Comparison of ENCODE assay signal across 7 cellular contexts in the genomic region with DNA sequence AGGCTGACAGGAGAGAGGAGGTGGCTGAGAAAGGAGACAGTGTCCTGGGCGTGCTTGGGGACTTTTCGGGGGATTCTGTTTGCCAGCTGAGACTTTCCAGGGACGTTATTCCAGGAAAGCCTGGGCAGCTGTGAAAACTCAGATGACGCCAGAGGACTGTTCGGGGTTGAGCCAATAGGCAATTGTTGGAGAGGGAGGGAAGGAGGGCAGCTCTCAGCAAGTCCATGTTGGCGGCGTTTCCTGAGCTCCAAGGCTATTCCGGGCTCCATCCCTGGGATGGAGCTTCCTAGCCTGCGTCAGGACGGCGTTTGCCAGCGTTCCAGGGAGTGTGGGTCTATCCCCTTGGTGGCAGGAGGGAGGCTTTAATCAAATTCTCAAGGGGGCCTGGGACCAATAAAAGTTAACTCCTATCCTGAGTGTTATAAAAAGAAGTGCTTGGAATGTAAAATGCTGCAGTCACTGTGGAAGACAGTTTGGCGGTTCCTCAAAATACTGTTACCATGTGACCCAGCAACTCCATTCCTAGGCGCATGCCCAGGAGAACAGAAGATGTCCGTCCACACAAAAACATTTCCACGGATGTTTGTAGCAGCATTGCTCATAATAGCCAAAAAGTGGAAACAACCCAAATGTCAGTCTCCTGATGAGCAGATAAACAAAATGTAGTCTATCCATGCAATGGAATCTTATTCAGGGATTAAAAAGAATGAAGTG. TPM values are rescaled to one million over a fixed set of nuclear protein-coding genes. Genes with fewer than 3 reads are reported as not detected.
DNase-seq lines count a peak whose midpoint lies in the region; ATAC-seq, FAIRE-seq and TF ChIP-seq lines count a peak whose summit lies in the region.

No MANE protein-coding gene starts in this region.

- H3K36me3 ChIP-seq in lower lobe of right lung = no peaks in the 10 kb centered on the region
- no peaks in the 10 kb centered on the region for H3K36me3 ChIP-seq in thymus (ENCODE audit: control insufficient read depth, insufficient read depth)

- DNase-seq in NCI-H510A treated with DMSO at 0.1 percent for 48 hours (lab: John Stamatoyannopoulos, UW) = peak; percentile 84
- DNase-seq in caudate nucleus (lab: John Stamatoyannopoulos, UW) = peak in 56 of 61 donors; percentile 15 to 86 (median 60)
- peak; percentile 65 for DNase-seq in lower lobe of right lung
- DNase-seq in GM19239 (ENCODE audit: insufficient read length, low spot score) = no peak
- no peak for DNase-seq in HUDEP-2 (lab: John Stamatoyannopoulos, UW; ENCODE audit: unreplicated experiment in 76 of 76)

- H3K27ac ChIP-seq in caudate nucleus (ENCODE audit: low read depth, low read length) (peak overlapping the region; percentile 93), lower lobe of right lung (peak overlapping the region; percentile 77), thymus (ENCODE audit: low read depth) (peak overlapping the region; percentile 80)

- H3K27me3 ChIP-seq in lower lobe of right lung (ENCODE audit: low read depth) = no peaks in the 10 kb centered on the region
- H3K27me3 ChIP-seq in thymus (ENCODE audit: control insufficient read depth, insufficient read depth) = no peaks in the 10 kb centered on the region

- no peaks in the 10 kb centered on the region for H3K9me3 ChIP-seq in lower lobe of right lung
- no peaks in the 10 kb centered on the region for H3K9me3 ChIP-seq in thymus (ENCODE audit: control insufficient read depth)

- H3K4me1 ChIP-seq in lower lobe of right lung (peaks cover 23% of the 10 kb centered on the region), thymus (ENCODE audit: control insufficient read depth, insufficient read depth, low read length) (peaks cover 16% of the 10 kb centered on the region)

- FAIRE-seq in GM19239 (lab: Jason Lieb, UNC) = no peak

- ATAC-seq in GM18907 (IDR thresholded peaks at IDR 0.05; ENCODE audit: unreplicated experiment) (peak; percentile 3), lower lobe of right lung (peak; percentile 65 to 71)

- H3K4me3 ChIP-seq in lower lobe of right lung (peak overlapping the region; percentile 25), thymus (ENCODE audit: low read length) (no peak overlapping the region)

- WGBS in thymus = 78% methylated on average over 16 of the region's 16 CpGs

- intact Hi-C loops in lower lobe of right lung (cut with DNase I) = loop anchor here (10.0 kb wide), 1 partner anchor 194 kb away; the partner anchor contains the start of gene RAB13

- TF ChIP-seq CTCF in lower lobe of right lung (IDR thresholded peaks at IDR 0.05) = no peak

RNA-seq across cellular contexts. Expression of gene SLC27A3, which starts 15.2 kb away (rescaled TPM):
- total RNA-seq in lower lobe of right lung = 99.6 TPM
- 48.5 TPM for polyA plus RNA-seq in thymus

Comparison
In these comparisons a context has a peak if more than half of its experiments do, and no peak if none do; other contexts are left out.
1. DNase-seq: peak in NCI-H510A treated with DMSO at 0.1 percent for 48 hours (single experiment), caudate nucleus (56 of 61) and lower lobe of right lung (single experiment); none in GM19239 (single experiment) and HUDEP-2 (0 of 76).
2. Peak in every context shown above with its lines, with median percentiles within 50 percentile points of each other: H3K27ac ChIP-seq.